Comparison of ENCODE assay signal across 11 cellular contexts in genomic region chr14:91255026-91255695, GRCh38. TPM values are rescaled to one million over a fixed set of nuclear protein-coding genes. Genes with fewer than 3 reads are reported as not detected.
A peak's percentile ranks its signal among the peaks of the same experiment; 100 is the strongest.
DNase-seq lines count a peak whose midpoint lies in the region; ATAC-seq and TF ChIP-seq lines count a peak whose summit lies in the region.
"Had no signal": no experiment of that assay in that cellular context is flagged by ENCODE, and none has a peak within 500 bp of the region (broad histone marks: within the 10 kb centered on the region; RNA-seq: fewer than 3 reads in every experiment).

No MANE protein-coding gene starts in this region.

- no peak overlapping the region for H3K23ac ChIP-seq in mesenchymal stem cell (ENCODE audit: low read length in 2 of 2)

- no peak overlapping the region for H3K4ac ChIP-seq in mesenchymal stem cell (ENCODE audit: low read depth in 1 of 2, low read length in 2 of 2)

- no peak overlapping the region for H2BK15ac ChIP-seq in mesenchymal stem cell (ENCODE audit: low read depth, poor library complexity, severe bottlenecking)

- peaks cover 2% of the 10 kb centered on the region for H3K36me3 Mint-ChIP-seq in activated naive CD8-positive, alpha-beta T cell
- H3K36me3 Mint-ChIP-seq in activated naive CD8-positive, alpha-beta T cell treated with anti-CD3 and anti-CD28 coated beads, Interleukin-2, amount 50 U/mL, for 24 hours (ENCODE audit: low read depth) = peaks cover 3% of the 10 kb centered on the region

- H3K27ac Mint-ChIP-seq in activated naive CD8-positive, alpha-beta T cell = peak overlapping the region; percentile 86
- H3K27ac Mint-ChIP-seq in activated naive CD8-positive, alpha-beta T cell treated with anti-CD3 and anti-CD28 coated beads, Interleukin-2, amount 50 U/mL, for 24 hours = no peak overlapping the region

- no peak for DNase-seq in activated naive CD8-positive, alpha-beta T cell treated with anti-CD3 and anti-CD28 coated beads, Interleukin-2, amount 50 U/mL, for 24 hours
- peak; percentile 52 to 82 for DNase-seq in NCI-H524 (lab: John Stamatoyannopoulos, UW)
- DNase-seq in cerebellum (ENCODE audit: low spot score) = peak; percentile 68
- DNase-seq in stomach = no peak
- DNase-seq in hepatic stellate cell (ENCODE audit: low spot score) = no peak
- no peak for DNase-seq in omental fat pad (ENCODE audit: low spot score)
- DNase-seq in mesenchymal stem cell = no peak
- DNase-seq: mammary epithelial cell; psoas muscle; stimulated activated CD4-positive, alpha-beta T cell treated with anti-CD3 and anti-CD28 coated beads, Interleukin-2, amount 100 ng/mL, for 24 hours had no signal

- H3K18ac ChIP-seq in mesenchymal stem cell (ENCODE audit: low read depth in 1 of 2, low read length in 2 of 2) = no peak overlapping the region

- TF ChIP-seq EP300 in stomach (IDR thresholded peaks at IDR 0.05) = no peak

- H3K4me1 ChIP-seq in stomach (peaks cover 14 to 58% (median 41%) of the 10 kb centered on the region in 4 donors), mesenchymal stem cell (ENCODE audit: control insufficient read depth, insufficient read depth, low read depth, low read length) (peaks cover 26% of the 10 kb centered on the region)

- H3K27ac ChIP-seq in stomach (peak overlapping the region in 3 of 5 donors; percentile 79 to 81 (median 80)), mesenchymal stem cell (ENCODE audit: low read length, poor library complexity, severe bottlenecking) (no peak overlapping the region)
- H3K27ac ChIP-seq: psoas muscle had no signal

- no peak overlapping the region for H3K4me2 ChIP-seq in mesenchymal stem cell (ENCODE audit: low read length, poor library complexity, severe bottlenecking)

- peaks cover 51% of the 10 kb centered on the region for H3K4me1 Mint-ChIP-seq in activated naive CD8-positive, alpha-beta T cell (ENCODE audit: low read depth)
- peaks cover 69% of the 10 kb centered on the region for H3K4me1 Mint-ChIP-seq in activated naive CD8-positive, alpha-beta T cell treated with anti-CD3 and anti-CD28 coated beads, Interleukin-2, amount 50 U/mL, for 24 hours

- H3K14ac ChIP-seq in mesenchymal stem cell (ENCODE audit: low read length in 2 of 2) = no peak overlapping the region

- no peak for TF ChIP-seq POLR2A in stomach (IDR thresholded peaks at IDR 0.05)

- no peaks in the 10 kb centered on the region for H3K9me3 Mint-ChIP-seq in activated naive CD8-positive, alpha-beta T cell (ENCODE audit: low read depth)
- H3K9me3 Mint-ChIP-seq in activated naive CD8-positive, alpha-beta T cell treated with anti-CD3 and anti-CD28 coated beads, Interleukin-2, amount 50 U/mL, for 24 hours = no peaks in the 10 kb centered on the region

- no peak overlapping the region for H3K4me3 Mint-ChIP-seq in activated naive CD8-positive, alpha-beta T cell
- H3K4me3 Mint-ChIP-seq in activated naive CD8-positive, alpha-beta T cell treated with anti-CD3 and anti-CD28 coated beads, Interleukin-2, amount 50 U/mL, for 24 hours = no peak overlapping the region

- no peak overlapping the region for H4K91ac ChIP-seq in mesenchymal stem cell (ENCODE audit: low read length)

- no peak overlapping the region for H2BK5ac ChIP-seq in mesenchymal stem cell (ENCODE audit: low read depth, low read length, poor library complexity, severe bottlenecking)

- H3K9ac ChIP-seq in mesenchymal stem cell (ENCODE audit: low read length) = no peak overlapping the region

- 70 to 80% (median 72%) methylated on average over 9 of the region's 9 CpGs for WGBS in stomach, 5 donors
- 81% methylated on average over 9 of the region's 9 CpGs for WGBS in mesenchymal stem cell

- H3K4me3 ChIP-seq in stomach (no peak overlapping the region), mesenchymal stem cell (ENCODE audit: insufficient read depth in 1 of 2, low read depth in 1 of 2, low read length in 2 of 2) (no peak overlapping the region)
- H3K4me3 ChIP-seq: psoas muscle had no signal

- H3K27me3 ChIP-seq in stomach (peaks cover 0 to 5% (median 0%) of the 10 kb centered on the region in 3 donors), mesenchymal stem cell (ENCODE audit: control insufficient read depth in 1 of 2, insufficient read depth in 1 of 2, low read length in 2 of 2) (no peaks in the 10 kb centered on the region)

- H2BK120ac ChIP-seq in mesenchymal stem cell (ENCODE audit: low read depth, low read length) = no peak overlapping the region

- H4K8ac ChIP-seq in mesenchymal stem cell (ENCODE audit: low read length) = no peak overlapping the region

- no peak for ATAC-seq in activated naive CD8-positive, alpha-beta T cell treated with anti-CD3 and anti-CD28 coated beads, Interleukin-2, amount 50 U/mL, for 24 hours
- no peak for ATAC-seq in omental fat pad (ENCODE audit: low FRiP score)
- ATAC-seq: psoas muscle had no signal

- H3K27me3 Mint-ChIP-seq in activated naive CD8-positive, alpha-beta T cell = no peaks in the 10 kb centered on the region
- no peaks in the 10 kb centered on the region for H3K27me3 Mint-ChIP-seq in activated naive CD8-positive, alpha-beta T cell treated with anti-CD3 and anti-CD28 coated beads, Interleukin-2, amount 50 U/mL, for 24 hours

- H3K9me3 ChIP-seq in stomach (no peaks in the 10 kb centered on the region), mesenchymal stem cell (ENCODE audit: control insufficient read depth, low read length) (no peaks in the 10 kb centered on the region)
- H3K9me3 ChIP-seq: psoas muscle had no signal

- H3K79me1 ChIP-seq in mesenchymal stem cell (replicated peaks; ENCODE audit: low read length, poor library complexity, severe bottlenecking) = no peaks in the 10 kb centered on the region

- H2AFZ ChIP-seq in mesenchymal stem cell (ENCODE audit: low read depth, low read length) = no peak overlapping the region

- H3K36me3 ChIP-seq in stomach (no peaks in the 10 kb centered on the region), mesenchymal stem cell (ENCODE audit: control insufficient read depth in 1 of 2, insufficient read depth in 2 of 2, low read depth in 1 of 2, low read length in 2 of 2) (no peaks in the 10 kb centered on the region)

- H2BK12ac ChIP-seq in mesenchymal stem cell (ENCODE audit: low read length in 2 of 2) = no peak overlapping the region

- intact Hi-C loops in stomach (cut with DNase I; ENCODE audit: low total_unique reads) = no loop called here

- TF ChIP-seq CTCF in stomach (IDR thresholded peaks at IDR 0.05) (no peak), omental fat pad (IDR thresholded peaks at IDR 0.05) (no peak)

- no peak overlapping the region for H2AK5ac ChIP-seq in mesenchymal stem cell (ENCODE audit: low read length, severe bottlenecking)

RNA-seq across cellular contexts. Expression of gene GPR68, which starts 10.7 kb away (rescaled TPM):
- total RNA-seq in cerebellum (5.8 TPM), stomach (10 to 100 TPM in 2 of 5 donors, 1 to 10 TPM in 1, not detected in 2; 4.0 to 19.3 (median 11.0) TPM), omental fat pad (under 1 TPM in 3 of 4 donors, not detected in 1; 0.19 to 0.36 (median 0.19) TPM)
- polyA plus RNA-seq in stomach = 10 to 100 TPM in 1 of 3 donors, 1 to 10 TPM in 2; 1.9 to 10.9 (median 7.2) TPM
- polyA plus RNA-seq in mesenchymal stem cell (2013, experiment 1 of 2) = 0.73 TPM
- 0.55 TPM for polyA plus RNA-seq in mesenchymal stem cell (2013, experiment 2 of 2)

Comparison
In these comparisons a context has a peak if more than half of its experiments do, and no peak if none do; other contexts are left out.
1. DNase-seq: peak in NCI-H524 (2 of 2) and cerebellum (single experiment); none in activated naive CD8-positive, alpha-beta T cell treated with anti-CD3 and anti-CD28 coated beads, Interleukin-2, amount 50 U/mL, for 24 hours (single experiment), stomach (single experiment), hepatic stellate cell (single experiment), omental fat pad (single experiment) and mesenchymal stem cell (single experiment).